Comparison of ENCODE assay signal across 8 cellular contexts in the genomic region with DNA sequence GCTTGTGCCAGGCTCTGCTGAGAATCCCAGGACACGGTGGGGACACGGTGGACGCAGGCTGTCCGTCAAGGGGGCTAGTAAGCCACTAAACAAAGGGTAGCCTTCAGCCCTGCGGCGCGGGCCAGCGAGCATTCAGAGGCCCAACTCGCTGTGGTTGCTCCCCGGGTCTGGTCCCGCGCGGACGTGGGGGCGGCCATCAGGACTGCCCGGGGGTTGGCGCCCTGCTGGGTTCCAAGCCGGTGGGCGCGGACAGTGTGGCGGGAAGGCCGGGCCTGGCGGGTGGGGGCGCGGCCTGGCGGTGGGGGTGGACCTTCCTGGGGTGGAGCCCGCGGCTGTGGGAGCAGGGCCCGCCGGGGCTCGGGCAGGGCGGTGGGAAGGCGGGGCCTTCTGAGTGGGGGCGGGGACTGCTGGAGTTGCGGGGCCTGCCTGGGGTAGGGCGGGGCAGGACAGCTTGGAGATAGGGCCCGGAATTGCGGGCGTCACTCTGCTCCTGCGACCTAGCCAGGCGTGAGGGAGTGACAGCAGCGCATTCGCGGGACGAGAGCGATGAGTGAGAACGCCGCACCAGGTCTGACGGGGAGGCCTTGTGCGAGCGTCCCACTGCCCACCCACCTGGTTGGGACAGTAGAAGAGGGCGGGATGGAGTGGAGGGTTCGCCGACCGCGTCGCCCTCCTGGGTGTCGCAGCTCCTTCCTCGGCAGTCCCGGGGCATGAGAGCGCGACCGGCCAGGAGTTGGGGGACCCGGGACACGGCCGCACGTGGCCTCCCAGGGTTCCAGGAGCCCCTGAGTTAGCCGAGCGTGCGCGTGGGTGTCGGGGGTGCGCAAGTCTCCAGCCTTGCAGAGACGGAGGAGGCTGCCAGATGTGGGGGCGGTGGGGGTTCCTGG. TPM values are rescaled to one million over a fixed set of nuclear protein-coding genes. Genes with fewer than 3 reads are reported as not detected.
A peak's percentile ranks its signal among the peaks of the same experiment; 100 is the strongest.
DNase-seq lines count a peak whose midpoint lies in the region; ATAC-seq and TF ChIP-seq lines count a peak whose summit lies in the region.

A gene with protein sequence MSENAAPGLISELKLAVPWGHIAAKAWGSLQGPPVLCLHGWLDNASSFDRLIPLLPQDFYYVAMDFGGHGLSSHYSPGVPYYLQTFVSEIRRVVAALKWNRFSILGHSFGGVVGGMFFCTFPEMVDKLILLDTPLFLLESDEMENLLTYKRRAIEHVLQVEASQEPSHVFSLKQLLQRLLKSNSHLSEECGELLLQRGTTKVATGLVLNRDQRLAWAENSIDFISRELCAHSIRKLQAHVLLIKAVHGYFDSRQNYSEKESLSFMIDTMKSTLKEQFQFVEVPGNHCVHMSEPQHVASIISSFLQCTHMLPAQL (plus strand): TSS at position 482 of the 887 bp plus-strand sequence. CDS start 65 bp downstream, at position 547.

- no peaks in the 10 kb centered on the region for H4K20me1 ChIP-seq in neural cell (ENCODE audit: insufficient read depth)

- CTCF ChIA-PET in RWPE1 (lab: Yijun Ruan, JAX), result no interaction called here

- no peak for TF ChIP-seq CTCF in RWPE1 (conservative IDR thresholded peaks at IDR 0.05; ENCODE audit: low read depth)
- TF ChIP-seq CTCF in fibroblast of villous mesenchyme (IDR thresholded peaks at IDR 0.05; ENCODE audit: insufficient read depth, low read depth, low read length), result no peak
- no peak for TF ChIP-seq CTCF in neural cell (IDR thresholded peaks at IDR 0.05; ENCODE audit: poor library complexity, severe bottlenecking)

- H3K9ac ChIP-seq in neural cell (ENCODE audit: low read length), result no peak within 1 kb of the TSS

- TF ChIP-seq RAD21 in neural cell (conservative IDR thresholded peaks at IDR 0.05), result no peak

- no peaks in the 10 kb centered on the region for H3K9me2 ChIP-seq in neural cell (ENCODE audit: insufficient read depth, low read length)

- peaks cover 4% of the 10 kb centered on the region for H3K27me3 ChIP-seq in neural cell (ENCODE audit: insufficient read depth, low read depth, low read length)

- peak within 1 kb of the TSS; percentile 21; the same call in 1 of the 2 replicates for H3K27ac ChIP-seq in RWPE1
- no peak within 1 kb of the TSS for H3K27ac ChIP-seq in neural cell (ENCODE audit: low read length)

- no peak for TF ChIP-seq EP300 in neural cell (conservative IDR thresholded peaks at IDR 0.05; ENCODE audit: poor library complexity, severe bottlenecking)

- peak; percentile 64 for ATAC-seq in HG03442 (IDR thresholded peaks at IDR 0.05; ENCODE audit: unreplicated experiment)
- peak; percentile 97 for ATAC-seq in stimulated activated naive CD8-positive, alpha-beta T cell treated with anti-CD3 and anti-CD28 coated beads, Interleukin-15, Interleukin-2, amounts not matched to agents 100 U/mL and 50 U/mL, for 24 hours

- H3K9me3 ChIP-seq in neural cell (ENCODE audit: low read length), result no peaks in the 10 kb centered on the region

- DNase-seq in NCI-H2081 (lab: John Stamatoyannopoulos, UW) (peak; percentile 25 to 49), NCI-H2081 treated with DMSO at 0.1 percent for 48 hours (lab: John Stamatoyannopoulos, UW) (no peak), RWPE1 (ENCODE audit: low spot score) (peak; percentile 72), fibroblast of villous mesenchyme (ENCODE audit: low read depth) (peak; percentile 85)
- peak; percentile 93 for DNase-seq in activated effector memory CD4-positive, alpha-beta T cell treated with anti-CD3 and anti-CD28 coated beads, Interleukin-2, amount 50 U/mL, for 16 hours
- DNase-seq in stimulated activated naive CD8-positive, alpha-beta T cell treated with anti-CD3 and anti-CD28 coated beads, Interleukin-15, Interleukin-2, amounts not matched to agents 100 U/mL and 50 U/mL, for 24 hours, result peak; percentile 97

- H2AFZ ChIP-seq in neural cell (ENCODE audit: low read depth, low read length), result no peak within 1 kb of the TSS

- no peak within 1 kb of the TSS for H3K4me2 ChIP-seq in neural cell (ENCODE audit: low read length)

- no peaks in the 10 kb centered on the region for H3F3A ChIP-seq in neural cell (ENCODE audit: insufficient read depth, low read length, poor library complexity, severe bottlenecking)

- H3K4me3 ChIP-seq in fibroblast of villous mesenchyme (ENCODE audit: low read depth, low read length) (peak within 1 kb of the TSS; percentile 67), neural cell (ENCODE audit: low read length) (peak within 1 kb of the TSS; percentile 54)

- H3K36me3 ChIP-seq in neural cell (ENCODE audit: insufficient read depth, low read length), result no peaks in the 10 kb centered on the region

- H3K79me2 ChIP-seq in neural cell (replicated peaks; ENCODE audit: insufficient read depth, low read length), result no peaks in the 10 kb centered on the region

- POLR2A ChIA-PET in RWPE1 (lab: Yijun Ruan, JAX; ENCODE audit: low non-redundant PET), result no interaction called here

TF ChIP-seq in neural cell, 6 proteins besides CTCF, POLR2A, EP300 and RAD21:
- TF ChIP-seq MXI1 (conservative IDR thresholded peaks at IDR 0.05; ENCODE audit: poor library complexity, severe bottlenecking) (no peak), TAF1 (IDR thresholded peaks at IDR 0.05; ENCODE audit: low read depth) (no peak), EZH2 (IDR thresholded peaks at IDR 0.05; ENCODE audit: borderline replicate concordance, insufficient read depth, low read length, poor library complexity, severe bottlenecking) (no peak), SMC3 (conservative IDR thresholded peaks at IDR 0.05; ENCODE audit: poor library complexity) (no peak), POLR2AphosphoS5 (IDR thresholded peaks at IDR 0.05) (no peak)
- TF ChIP-seq, protein P1, sequence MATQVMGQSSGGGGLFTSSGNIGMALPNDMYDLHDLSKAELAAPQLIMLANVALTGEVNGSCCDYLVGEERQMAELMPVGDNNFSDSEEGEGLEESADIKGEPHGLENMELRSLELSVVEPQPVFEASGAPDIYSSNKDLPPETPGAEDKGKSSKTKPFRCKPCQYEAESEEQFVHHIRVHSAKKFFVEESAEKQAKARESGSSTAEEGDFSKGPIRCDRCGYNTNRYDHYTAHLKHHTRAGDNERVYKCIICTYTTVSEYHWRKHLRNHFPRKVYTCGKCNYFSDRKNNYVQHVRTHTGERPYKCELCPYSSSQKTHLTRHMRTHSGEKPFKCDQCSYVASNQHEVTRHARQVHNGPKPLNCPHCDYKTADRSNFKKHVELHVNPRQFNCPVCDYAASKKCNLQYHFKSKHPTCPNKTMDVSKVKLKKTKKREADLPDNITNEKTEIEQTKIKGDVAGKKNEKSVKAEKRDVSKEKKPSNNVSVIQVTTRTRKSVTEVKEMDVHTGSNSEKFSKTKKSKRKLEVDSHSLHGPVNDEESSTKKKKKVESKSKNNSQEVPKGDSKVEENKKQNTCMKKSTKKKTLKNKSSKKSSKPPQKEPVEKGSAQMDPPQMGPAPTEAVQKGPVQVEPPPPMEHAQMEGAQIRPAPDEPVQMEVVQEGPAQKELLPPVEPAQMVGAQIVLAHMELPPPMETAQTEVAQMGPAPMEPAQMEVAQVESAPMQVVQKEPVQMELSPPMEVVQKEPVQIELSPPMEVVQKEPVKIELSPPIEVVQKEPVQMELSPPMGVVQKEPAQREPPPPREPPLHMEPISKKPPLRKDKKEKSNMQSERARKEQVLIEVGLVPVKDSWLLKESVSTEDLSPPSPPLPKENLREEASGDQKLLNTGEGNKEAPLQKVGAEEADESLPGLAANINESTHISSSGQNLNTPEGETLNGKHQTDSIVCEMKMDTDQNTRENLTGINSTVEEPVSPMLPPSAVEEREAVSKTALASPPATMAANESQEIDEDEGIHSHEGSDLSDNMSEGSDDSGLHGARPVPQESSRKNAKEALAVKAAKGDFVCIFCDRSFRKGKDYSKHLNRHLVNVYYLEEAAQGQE (IDR thresholded peaks at IDR 0.05; ENCODE audit: borderline replicate concordance), result no peak

RNA-seq across cellular contexts. Expression of the gene that starts here (rescaled TPM):
- total RNA-seq in fibroblast of villous mesenchyme, result 2.2 and 2.3 TPM in 2 replicates
- 0.80 and 0.99 TPM in 2 replicates for polyA plus RNA-seq in neural cell
- not detected in 2 replicates for polyA minus RNA-seq in neural cell
